ENCODE assay signal across 26 cellular contexts in genomic region chr2:190794466-190795184, GRCh38.
DNase-seq lines count a peak whose midpoint lies in the region; ATAC-seq, FAIRE-seq and TF ChIP-seq lines count a peak whose summit lies in the region.
"Had no signal": no experiment of that assay in that cellular context is flagged by ENCODE, and none has a peak within 500 bp of the region (broad histone marks: within the 10 kb centered on the region; RNA-seq: fewer than 3 reads in every experiment).

No MANE protein-coding gene starts in this region.

- no peak overlapping the region for H3K4me3 Mint-ChIP-seq in activated CD4-positive, alpha-beta memory T cell treated with anti-CD3 and anti-CD28 coated beads for 36 hours
- H3K4me3 Mint-ChIP-seq in activated CD4-positive, alpha-beta memory T cell treated with anti-CD3 and anti-CD28 coated beads, Interleukin-2, amount 10 ng/mL, durations not matched to agents 7 days and 5 days = no peak overlapping the region
- H3K4me3 Mint-ChIP-seq in GM23338 (no peak overlapping the region), astrocyte (ENCODE audit: unreplicated experiment) (no peak overlapping the region)
- peak overlapping the region; percentile 15 for H3K4me3 Mint-ChIP-seq in stimulated activated effector memory CD8-positive, alpha-beta T cell treated with anti-CD3 and anti-CD28 coated beads, Interleukin-12 subunit alpha, Interleukin-12 subunit beta, amount 100 ng/mL, for 72 hours
- H3K4me3 Mint-ChIP-seq: IgD-negative memory B cell, neural progenitor cell had no signal

- FAIRE-seq in astrocyte (lab: Jason Lieb, UNC) (peak; percentile 43), GM12892 (lab: Jason Lieb, UNC) (no peak)
- FAIRE-seq: A549, keratinocyte had no signal

- no peak for ATAC-seq in GM23338
- ATAC-seq in stimulated activated effector memory CD8-positive, alpha-beta T cell treated with anti-CD3 and anti-CD28 coated beads, Interleukin-12 subunit alpha, Interleukin-12 subunit beta, amount 100 ng/mL, for 72 hours = peak; percentile 61
- ATAC-seq: lower lobe of right lung, mucosa of descending colon, psoas muscle had no signal

- H3K9me3 ChIP-seq in astrocyte (ENCODE audit: insufficient read depth, low read depth, low read length) = no peaks in the 10 kb centered on the region
- H3K9me3 ChIP-seq: A549, adrenal gland, breast epithelium, lower lobe of right lung, MG63, mucosa of descending colon, psoas muscle, tibial artery had no signal

- H4K20me1 ChIP-seq in GM23338 (replicated peaks; ENCODE audit: insufficient read depth) (no peaks in the 10 kb centered on the region), astrocyte (ENCODE audit: insufficient read depth, low read length) (no peaks in the 10 kb centered on the region)

- intact Hi-C loops in activated CD4-positive, alpha-beta memory T cell treated with anti-CD3 and anti-CD28 coated beads for 36 hours (cut with micrococcal nuclease) = loop anchor here (2.0 to 5.0 kb wide), 3 partner anchors 72 to 262 kb away; partner anchors contain the start of genes GLS and NEMP2

- H3K27ac Mint-ChIP-seq in activated CD4-positive, alpha-beta memory T cell treated with anti-CD3 and anti-CD28 coated beads for 36 hours = peak overlapping the region; percentile 3
- H3K27ac Mint-ChIP-seq in activated CD4-positive, alpha-beta memory T cell treated with anti-CD3 and anti-CD28 coated beads, Interleukin-2, amount 10 ng/mL, durations not matched to agents 7 days and 5 days = no peak overlapping the region
- H3K27ac Mint-ChIP-seq in GM23338 = no peak overlapping the region
- H3K27ac Mint-ChIP-seq in astrocyte (ENCODE audit: unreplicated experiment) = no peak overlapping the region
- peak overlapping the region; percentile 89 for H3K27ac Mint-ChIP-seq in stimulated activated effector memory CD8-positive, alpha-beta T cell treated with anti-CD3 and anti-CD28 coated beads, Interleukin-12 subunit alpha, Interleukin-12 subunit beta, amount 100 ng/mL, for 72 hours
- H3K27ac Mint-ChIP-seq: IgD-negative memory B cell, neural progenitor cell had no signal

- peaks cover 49% of the 10 kb centered on the region for H3K4me1 Mint-ChIP-seq in activated CD4-positive, alpha-beta memory T cell treated with anti-CD3 and anti-CD28 coated beads for 36 hours (ENCODE audit: low read depth)
- peaks cover 20% of the 10 kb centered on the region for H3K4me1 Mint-ChIP-seq in activated CD4-positive, alpha-beta memory T cell treated with anti-CD3 and anti-CD28 coated beads, Interleukin-2, amount 10 ng/mL, durations not matched to agents 7 days and 5 days
- H3K4me1 Mint-ChIP-seq in GM23338 = peaks cover 27% of the 10 kb centered on the region
- H3K4me1 Mint-ChIP-seq in astrocyte (ENCODE audit: low read depth, unreplicated experiment) = peaks cover 28% of the 10 kb centered on the region
- H3K4me1 Mint-ChIP-seq in stimulated activated effector memory CD8-positive, alpha-beta T cell treated with anti-CD3 and anti-CD28 coated beads, Interleukin-12 subunit alpha, Interleukin-12 subunit beta, amount 100 ng/mL, for 72 hours = peaks cover 47% of the 10 kb centered on the region
- H3K4me1 Mint-ChIP-seq: IgD-negative memory B cell had no signal

- no peak for DNase-seq in activated CD4-positive, alpha-beta memory T cell treated with anti-CD3 and anti-CD28 coated beads for 36 hours
- DNase-seq in activated CD4-positive, alpha-beta memory T cell treated with anti-CD3 and anti-CD28 coated beads, Interleukin-2, amount 10 ng/mL, durations not matched to agents 7 days and 5 days = no peak
- DNase-seq in GM23338 (ENCODE audit: low spot score) (no peak), astrocyte (ENCODE audit: low read depth) (no peak), MV-4-11 (lab: John Stamatoyannopoulos, UW) (no peak), GM12892 (ENCODE audit: insufficient read length) (no peak), NCI-H345 (lab: John Stamatoyannopoulos, UW) (no peak)
- no peak for DNase-seq in stimulated activated effector memory CD8-positive, alpha-beta T cell treated with anti-CD3 and anti-CD28 coated beads, Interleukin-12 subunit alpha, Interleukin-12 subunit beta, amount 100 ng/mL, for 72 hours (ENCODE audit: low spot score in 2 of 2)
- DNase-seq: adrenal gland; cortex of kidney; DND-41; H7; lower lobe of right lung; MG63; mucosa of descending colon; NCI-H1436 treated with DMSO at 0.1 percent for 48 hours; NCI-H510A treated with DMSO at 0.1 percent for 48 hours; psoas muscle; stimulated activated CD4-positive, alpha-beta T cell treated with anti-CD3 and anti-CD28 coated beads, Interleukin-1b, Interleukin-23, amount 100 ng/mL, for 48 hours; stimulated activated naive CD4-positive, alpha-beta T cell; tibial artery had no signal

- H3K9me2 ChIP-seq in GM23338 (ENCODE audit: insufficient read depth) = no peaks in the 10 kb centered on the region; the same call in none of the 2 replicates

- H3K4me3 ChIP-seq in GM23338 = no peak overlapping the region
- H3K4me3 ChIP-seq in astrocyte (ENCODE audit: insufficient read depth, low read depth, low read length) = no peak overlapping the region
- H3K4me3 ChIP-seq: A549, adrenal gland, breast epithelium, lower lobe of right lung, MG63, mucosa of descending colon, neural progenitor cell, psoas muscle, tibial artery had no signal

- POLR2A ChIA-PET in activated CD4-positive, alpha-beta memory T cell treated with anti-CD3 and anti-CD28 coated beads for 36 hours (lab: Charles Lee) = interaction anchor here (1.0 kb wide), 1 partner anchor 87 kb away, joined by 4 read pairs; no protein-coding TSS in a partner anchor
- POLR2A ChIA-PET in activated CD4-positive, alpha-beta memory T cell treated with anti-CD3 and anti-CD28 coated beads, Interleukin-2, amount 10 ng/mL, durations not matched to agents 7 days and 5 days (lab: Charles Lee) = interaction anchor here (1.0 kb wide), 1 partner anchor 15 kb away, joined by 3 read pairs; no protein-coding TSS in a partner anchor

- TF ChIP-seq POLR2A in GM12892 (IDR thresholded peaks at IDR 0.05; ENCODE audit: low read depth, low read length) = no peak

- H3K27ac ChIP-seq in GM23338 (ENCODE audit: low read depth) (no peak overlapping the region), astrocyte (ENCODE audit: low read depth, low read length) (no peak overlapping the region)
- H3K27ac ChIP-seq: adrenal gland, breast epithelium, lower lobe of right lung, neural progenitor cell, psoas muscle, tibial artery had no signal

- no peak overlapping the region for H3K9ac ChIP-seq in astrocyte (ENCODE audit: low read length)
- H3K9ac ChIP-seq: neural progenitor cell had no signal

- no peaks in the 10 kb centered on the region for H3K9me3 Mint-ChIP-seq in activated CD4-positive, alpha-beta memory T cell treated with anti-CD3 and anti-CD28 coated beads for 36 hours
- no peaks in the 10 kb centered on the region for H3K9me3 Mint-ChIP-seq in activated CD4-positive, alpha-beta memory T cell treated with anti-CD3 and anti-CD28 coated beads, Interleukin-2, amount 10 ng/mL, durations not matched to agents 7 days and 5 days
- no peaks in the 10 kb centered on the region; the same call in 2 of the 3 replicates for H3K9me3 Mint-ChIP-seq in GM23338
- H3K9me3 Mint-ChIP-seq in astrocyte (ENCODE audit: unreplicated experiment) = no peaks in the 10 kb centered on the region
- no peaks in the 10 kb centered on the region for H3K9me3 Mint-ChIP-seq in stimulated activated effector memory CD8-positive, alpha-beta T cell treated with anti-CD3 and anti-CD28 coated beads, Interleukin-12 subunit alpha, Interleukin-12 subunit beta, amount 100 ng/mL, for 72 hours
- H3K9me3 Mint-ChIP-seq: IgD-negative memory B cell, neural progenitor cell had no signal

- CTCF ChIA-PET in activated CD4-positive, alpha-beta memory T cell treated with anti-CD3 and anti-CD28 coated beads for 36 hours (lab: Charles Lee) = interaction anchor here (0.6 to 3.4 kb wide), 5 partner anchors 11 to 82 kb away, joined by 3 to 18 read pairs (median 3); no protein-coding TSS in a partner anchor
- CTCF ChIA-PET in activated CD4-positive, alpha-beta memory T cell treated with anti-CD3 and anti-CD28 coated beads, Interleukin-2, amount 10 ng/mL, durations not matched to agents 7 days and 5 days (lab: Charles Lee) = interaction anchor here (0.9 kb wide), 1 partner anchor 56 kb away, joined by 4 read pairs; no protein-coding TSS in a partner anchor

- H3K27me3 Mint-ChIP-seq in activated CD4-positive, alpha-beta memory T cell treated with anti-CD3 and anti-CD28 coated beads for 36 hours = no peaks in the 10 kb centered on the region
- H3K27me3 Mint-ChIP-seq in activated CD4-positive, alpha-beta memory T cell treated with anti-CD3 and anti-CD28 coated beads, Interleukin-2, amount 10 ng/mL, durations not matched to agents 7 days and 5 days = no peaks in the 10 kb centered on the region
- H3K27me3 Mint-ChIP-seq in GM23338 (ENCODE audit: insufficient read depth, low read depth, poor library complexity) = peaks cover 4% of the 10 kb centered on the region
- H3K27me3 Mint-ChIP-seq in astrocyte (ENCODE audit: low read depth, unreplicated experiment) = no peaks in the 10 kb centered on the region
- H3K27me3 Mint-ChIP-seq: IgD-negative memory B cell had no signal

- H3K27me3 ChIP-seq in GM23338 (ENCODE audit: insufficient read depth) = no peaks in the 10 kb centered on the region
- no peaks in the 10 kb centered on the region for H3K27me3 ChIP-seq in astrocyte (ENCODE audit: insufficient read depth, low read length)
- H3K27me3 ChIP-seq: adrenal gland, breast epithelium, MG63, neural progenitor cell, tibial artery had no signal

- H2AFZ ChIP-seq in GM23338 = peak overlapping the region; percentile 33
- no peak overlapping the region for H2AFZ ChIP-seq in astrocyte (ENCODE audit: low read depth, low read length)
- H2AFZ ChIP-seq: neural progenitor cell had no signal

- no peaks in the 10 kb centered on the region for H3K79me2 ChIP-seq in GM23338 (replicated peaks; ENCODE audit: insufficient read depth)
- no peaks in the 10 kb centered on the region for H3K79me2 ChIP-seq in astrocyte (ENCODE audit: insufficient read depth, low read length)

- H3K36me3 ChIP-seq in GM23338 (ENCODE audit: insufficient read depth) = no peaks in the 10 kb centered on the region
- H3K36me3 ChIP-seq in astrocyte (ENCODE audit: insufficient read depth, low read length) = no peaks in the 10 kb centered on the region
- H3K36me3 ChIP-seq: adrenal gland, breast epithelium, lower lobe of right lung, MG63, neural progenitor cell, tibial artery had no signal

- TF ChIP-seq CTCF in GM23338 (conservative IDR thresholded peaks at IDR 0.05; ENCODE audit: low read depth in 2 of 2) = no peak
- TF ChIP-seq CTCF in astrocyte (IDR thresholded peaks at IDR 0.05; ENCODE audit: insufficient read depth, low read depth, low read length) = no peak

- H3K36me3 Mint-ChIP-seq in activated CD4-positive, alpha-beta memory T cell treated with anti-CD3 and anti-CD28 coated beads for 36 hours = no peaks in the 10 kb centered on the region
- H3K36me3 Mint-ChIP-seq in activated CD4-positive, alpha-beta memory T cell treated with anti-CD3 and anti-CD28 coated beads, Interleukin-2, amount 10 ng/mL, durations not matched to agents 7 days and 5 days (ENCODE audit: low read depth) = no peaks in the 10 kb centered on the region
- H3K36me3 Mint-ChIP-seq in GM23338 (ENCODE audit: low read depth) = no peaks in the 10 kb centered on the region; the same call in 2 of the 3 replicates
- H3K36me3 Mint-ChIP-seq in astrocyte (ENCODE audit: low read depth, unreplicated experiment) = no peaks in the 10 kb centered on the region
- H3K36me3 Mint-ChIP-seq in stimulated activated effector memory CD8-positive, alpha-beta T cell treated with anti-CD3 and anti-CD28 coated beads, Interleukin-12 subunit alpha, Interleukin-12 subunit beta, amount 100 ng/mL, for 72 hours = peaks cover 11% of the 10 kb centered on the region
- H3K36me3 Mint-ChIP-seq: IgD-negative memory B cell, neural progenitor cell had no signal

- H3K4me2 ChIP-seq in GM23338 (no peak overlapping the region), astrocyte (ENCODE audit: low read length) (no peak overlapping the region)
- H3K4me2 ChIP-seq: A549, neural progenitor cell had no signal

- no peaks in the 10 kb centered on the region for H3F3A ChIP-seq in GM23338 (replicated peaks; ENCODE audit: low read depth)

- H3K4me1 ChIP-seq in GM23338 (ENCODE audit: insufficient read depth) (peaks cover 39% of the 10 kb centered on the region), astrocyte (ENCODE audit: insufficient read depth, low read length) (peaks cover 15% of the 10 kb centered on the region)
- H3K4me1 ChIP-seq: breast epithelium, neural progenitor cell had no signal

Comparison
In these comparisons a context has a peak if more than half of its experiments do, and no peak if none do; other contexts are left out.
1. H3K27ac Mint-ChIP-seq: peak in activated CD4-positive, alpha-beta memory T cell treated with anti-CD3 and anti-CD28 coated beads for 36 hours (single experiment) and stimulated activated effector memory CD8-positive, alpha-beta T cell treated with anti-CD3 and anti-CD28 coated beads, Interleukin-12 subunit alpha, Interleukin-12 subunit beta, amount 100 ng/mL, for 72 hours (single experiment); none in activated CD4-positive, alpha-beta memory T cell treated with anti-CD3 and anti-CD28 coated beads, Interleukin-2, amount 10 ng/mL, durations not matched to agents 7 days and 5 days (single experiment), GM23338 (single experiment) and astrocyte (single experiment).